24 cellular contexts compared by ENCODE assay signal in the genomic region with DNA sequence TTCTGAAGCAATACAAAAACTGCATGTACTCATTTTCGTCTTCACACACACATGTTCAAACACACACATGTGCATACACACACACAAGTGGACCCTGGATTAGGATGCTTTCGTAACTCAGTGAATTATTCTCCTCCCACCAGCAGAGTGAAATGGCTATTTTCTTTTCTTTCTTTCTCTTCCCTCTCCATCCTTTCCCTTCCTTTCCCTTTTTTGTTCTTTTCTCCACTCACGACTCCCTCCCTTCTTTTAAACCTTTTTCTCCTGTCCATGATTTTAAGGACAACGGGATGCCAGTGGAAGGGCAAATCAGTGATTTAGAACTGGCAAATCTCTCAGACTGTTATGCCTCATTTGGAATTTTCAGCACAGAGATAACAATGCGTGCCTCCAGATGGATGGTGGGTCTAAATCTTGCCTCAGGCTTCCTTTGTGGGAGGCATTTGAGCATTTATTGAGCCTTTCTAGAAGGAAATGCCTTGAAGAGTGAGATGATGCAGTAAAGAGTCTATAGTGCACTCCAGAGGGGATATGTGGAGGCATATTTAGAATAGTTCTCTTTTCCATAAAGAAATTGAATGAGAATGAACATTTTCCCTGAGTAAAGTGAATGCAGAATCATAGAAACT.
"Had no signal": no experiment of that assay in that cellular context is flagged by ENCODE, and none has a peak within 500 bp of the region (broad histone marks: within the 10 kb centered on the region; RNA-seq: fewer than 3 reads in every experiment).

No MANE protein-coding gene starts in this region.

- H3K27ac ChIP-seq: heart left ventricle, neural progenitor cell, stomach, thyroid gland had no signal

- H3K4me1 Mint-ChIP-seq: activated naive CD8-positive, alpha-beta T cell treated with anti-CD3 and anti-CD28 coated beads for 36 hours; immature natural killer cell; naive thymus-derived CD8-positive, alpha-beta T cell; neural progenitor cell; stimulated activated naive B cell treated with anti-CD40 and anti-IgM and Interleukin-4, amounts not matched to agents 10 μg/mL and 1 μg/mL and 100 μg/mL, for 72 hours had no signal

- H2AFZ ChIP-seq: neural progenitor cell had no signal

- H3K4me2 ChIP-seq: neural progenitor cell had no signal

- DNase-seq: activated CD4-positive, alpha-beta T cell treated with anti-CD3 and anti-CD28 coated beads for 4 hours; activated CD4-positive, alpha-beta T cell treated with anti-CD3 and anti-CD28 coated beads, Interleukin-2, amount 50 U/mL, for 4 hours; activated CD4-positive, CD25-positive, alpha-beta regulatory T cell; activated CD8-positive, alpha-beta memory T cell treated with anti-CD3 and anti-CD28 coated beads for 24 hours; activated effector memory CD4-positive, alpha-beta T cell treated with Interleukin-2 at 50 U/mL for 16 hours; activated naive CD4-positive, alpha-beta T cell treated with Interleukin-2 at 50 U/mL for 16 hours; activated naive CD8-positive, alpha-beta T cell treated with anti-CD3 and anti-CD28 coated beads for 36 hours; amniotic stem cell; cortex of kidney; effector memory CD8-positive, alpha-beta T cell; erythroblast; heart left ventricle; hypothalamus; immature natural killer cell; naive thymus-derived CD8-positive, alpha-beta T cell; occipital lobe; right cardiac atrium; stimulated activated CD4-positive, alpha-beta T cell treated with anti-CD3 and anti-CD28 coated beads, Interleukin-15, amount 100 ng/mL, for 24 hours; stimulated activated CD4-positive, alpha-beta T cell treated with anti-CD3 and anti-CD28 coated beads, Interleukin-2, amount 100 ng/mL, for 24 hours; stimulated activated naive B cell treated with anti-CD40 and anti-IgM and Interleukin-4, amounts not matched to agents 10 μg/mL and 1 μg/mL and 100 μg/mL, for 72 hours; stomach; thyroid gland had no signal

- ATAC-seq: effector memory CD8-positive, alpha-beta T cell; heart left ventricle; naive thymus-derived CD8-positive, alpha-beta T cell; right cardiac atrium; stimulated activated naive B cell treated with anti-CD40 and anti-IgM and Interleukin-4, amounts not matched to agents 10 μg/mL and 1 μg/mL and 100 μg/mL, for 72 hours had no signal

- H3K36me3 Mint-ChIP-seq: activated naive CD8-positive, alpha-beta T cell treated with anti-CD3 and anti-CD28 coated beads for 36 hours; neural progenitor cell; stimulated activated naive B cell treated with anti-CD40 and anti-IgM and Interleukin-4, amounts not matched to agents 10 μg/mL and 1 μg/mL and 100 μg/mL, for 72 hours had no signal

- H3K4me3 ChIP-seq: heart left ventricle, neural progenitor cell, stomach, thyroid gland had no signal

- H3K9me3 ChIP-seq: stomach, thyroid gland had no signal

- H3K9ac ChIP-seq: neural progenitor cell had no signal

- H3K27me3 ChIP-seq: heart left ventricle, neural progenitor cell, stomach, thyroid gland had no signal

- H3K4me1 ChIP-seq: heart left ventricle, neural progenitor cell, stomach, thyroid gland had no signal

- H3K36me3 ChIP-seq: heart left ventricle, neural progenitor cell, stomach, thyroid gland had no signal

- H3K4me3 Mint-ChIP-seq: activated naive CD8-positive, alpha-beta T cell treated with anti-CD3 and anti-CD28 coated beads for 36 hours; effector memory CD8-positive, alpha-beta T cell; immature natural killer cell; naive thymus-derived CD8-positive, alpha-beta T cell; neural progenitor cell; stimulated activated naive B cell treated with anti-CD40 and anti-IgM and Interleukin-4, amounts not matched to agents 10 μg/mL and 1 μg/mL and 100 μg/mL, for 72 hours; T-helper 2 cell treated with Interferon-gamma antibody and Interleukin-4, amounts not matched to agents 5 μg/mL and 100 μg/mL, for 36 hours had no signal

- H3K27ac Mint-ChIP-seq: activated naive CD8-positive, alpha-beta T cell treated with anti-CD3 and anti-CD28 coated beads for 36 hours; effector memory CD8-positive, alpha-beta T cell; immature natural killer cell; neural progenitor cell; stimulated activated naive B cell treated with anti-CD40 and anti-IgM and Interleukin-4, amounts not matched to agents 10 μg/mL and 1 μg/mL and 100 μg/mL, for 72 hours; T-helper 2 cell treated with Interferon-gamma antibody and Interleukin-4, amounts not matched to agents 5 μg/mL and 100 μg/mL, for 36 hours had no signal
